Comparison of ENCODE assay signal across 8 cellular contexts in genomic region chr20:32358883-32359632, GRCh38. TPM values are rescaled to one million over a fixed set of nuclear protein-coding genes. Genes with fewer than 3 reads are reported as not detected.
A peak's percentile ranks its signal among the peaks of the same experiment; 100 is the strongest.
DNase-seq lines count a peak whose midpoint lies in the region; ATAC-seq and TF ChIP-seq lines count a peak whose summit lies in the region.

No MANE protein-coding gene starts in this region.

- H3K27ac Mint-ChIP-seq in naive thymus-derived CD4-positive, alpha-beta T cell: peak overlapping the region; percentile 86 to 97 (median 93)

- peak overlapping the region; percentile 55 for H3K27ac ChIP-seq in PC-3 (ENCODE audit: low read length)
- H3K27ac ChIP-seq in naive thymus-derived CD4-positive, alpha-beta T cell (ENCODE audit: low read depth, low read length): peak overlapping the region; percentile 98

- peaks cover 53% of the 10 kb centered on the region for H3K79me2 ChIP-seq in PC-3 (ENCODE audit: low read length)

- H3K27me3 ChIP-seq in PC-3 (ENCODE audit: low read length): no peaks in the 10 kb centered on the region
- H3K27me3 ChIP-seq in naive thymus-derived CD4-positive, alpha-beta T cell (ENCODE audit: control insufficient read depth in 2 of 2, insufficient read depth in 2 of 2, low read length in 2 of 2): no peaks in the 10 kb centered on the region

- H3K4me3 ChIP-seq in PC-3 (ENCODE audit: low read length): peak overlapping the region; percentile 99
- peak overlapping the region; percentile 95 for H3K4me3 ChIP-seq in naive thymus-derived CD4-positive, alpha-beta T cell (ENCODE audit: low read length)

- H3K9me2 ChIP-seq in PC-3 (replicated peaks; ENCODE audit: low read length): no peaks in the 10 kb centered on the region

- H3K9me3 Mint-ChIP-seq in naive thymus-derived CD4-positive, alpha-beta T cell: no peaks in the 10 kb centered on the region

- H3K9me3 ChIP-seq in PC-3 (ENCODE audit: low read length): no peaks in the 10 kb centered on the region
- H3K9me3 ChIP-seq in naive thymus-derived CD4-positive, alpha-beta T cell (ENCODE audit: control insufficient read depth in 2 of 3, low read length in 3 of 3): no peaks in the 10 kb centered on the region

- CTCF ChIA-PET in PC-3 (lab: Charles Lee): interaction anchor here (0.5 to 0.6 kb wide), 2 partner anchors 106 to 145 kb away, joined by 4 read pairs; no protein-coding TSS in a partner anchor
- CTCF ChIA-PET in naive thymus-derived CD4-positive, alpha-beta T cell (lab: Charles Lee): interaction anchor here (0.5 to 0.7 kb wide), 3 partner anchors 8 to 334 kb away, joined by 3 read pairs; no protein-coding TSS in a partner anchor

- POLR2A ChIA-PET in PC-3 (lab: Charles Lee; ENCODE audit: unreplicated experiment): interaction anchor here (0.5 kb wide), 1 partner anchor 14 kb away, joined by 6 read pairs; no protein-coding TSS in a partner anchor
- POLR2A ChIA-PET in naive thymus-derived CD4-positive, alpha-beta T cell (lab: Charles Lee): interaction anchor here (0.6 to 2.9 kb wide), 19 partner anchors 15 to 178 kb away, joined by 3 to 17 read pairs (median 4); no protein-coding TSS in a partner anchor

- peaks cover 50% of the 10 kb centered on the region for H4K20me1 ChIP-seq in PC-3 (ENCODE audit: low read length)

- no peaks in the 10 kb centered on the region for H3K27me3 Mint-ChIP-seq in naive thymus-derived CD4-positive, alpha-beta T cell

- H2AFZ ChIP-seq in PC-3 (ENCODE audit: low read length): peak overlapping the region; percentile 71

- peak overlapping the region; percentile 87 to 95 (median 94) for H3K4me3 Mint-ChIP-seq in naive thymus-derived CD4-positive, alpha-beta T cell

- peak overlapping the region; percentile 95 for H3K4me2 ChIP-seq in PC-3 (ENCODE audit: low read length)

- H3K4me1 Mint-ChIP-seq in naive thymus-derived CD4-positive, alpha-beta T cell: peaks cover 46 to 74% (median 55%) of the 10 kb centered on the region in 7 donors

- peak overlapping the region; percentile 79 for H3K9ac ChIP-seq in PC-3 (ENCODE audit: low read length)

- H3K36me3 Mint-ChIP-seq in naive thymus-derived CD4-positive, alpha-beta T cell: peaks cover 0 to 8% (median 0%) of the 10 kb centered on the region in 5 donors

- BruUV-seq in PC-3 (replicated peaks; lab: Mats Ljungman, UMichigan): TSS peak; percentile 57

- intact Hi-C loops in PC-3 (cut with micrococcal nuclease): loop anchor here (2.0 to 10.0 kb wide), 2 partner anchors 16 to 154 kb away; partner anchors contain the start of genes PLAGL2 and POFUT1
- intact Hi-C loops in naive thymus-derived CD4-positive, alpha-beta T cell (cut with micrococcal nuclease): loop anchor here (1.0 to 5.0 kb wide), 21 partner anchors 22 to 1943 kb away; partner anchors contain the start of genes EIF2S2 (in 2 of the 2), KIF3B (in 2 of the 2), PLAGL2 (in 2 of the 2) and POFUT1 (in 2 of the 2)

- peaks cover 47% of the 10 kb centered on the region for H3K4me1 ChIP-seq in PC-3 (ENCODE audit: insufficient read depth, low read length)
- H3K4me1 ChIP-seq in naive thymus-derived CD4-positive, alpha-beta T cell (ENCODE audit: control insufficient read depth in 2 of 2, insufficient read depth in 2 of 2, low read length in 2 of 2): peaks cover 15 to 36% of the 10 kb centered on the region in 2 donors

- DNase-seq in GDM1 (lab: John Stamatoyannopoulos, UW) (peak; percentile 31), PC-3 (peak; percentile 63), activated T-helper 1 cell treated with Interleukin-2 at 50 U/mL for 16 hours (ENCODE audit: low read depth) (peak; percentile 58), fibroblast of gingiva (ENCODE audit: low read depth) (peak; percentile 54)
- DNase-seq in naive thymus-derived CD4-positive, alpha-beta T cell: peak; percentile 57 to 85 (median 68)
- DNase-seq in stimulated activated naive CD4-positive, alpha-beta T cell (lab: John Stamatoyannopoulos, UW): peak; percentile 46 to 80 (median 74)

- peaks cover 8% of the 10 kb centered on the region for H3F3A ChIP-seq in PC-3 (ENCODE audit: low read length, unreplicated experiment)

- no peaks in the 10 kb centered on the region for H3K36me3 ChIP-seq in PC-3 (ENCODE audit: low read depth, low read length)
- no peaks in the 10 kb centered on the region for H3K36me3 ChIP-seq in naive thymus-derived CD4-positive, alpha-beta T cell (ENCODE audit: control insufficient read depth in 2 of 3, insufficient read depth in 3 of 3, low read length in 3 of 3)

- no peak for TF ChIP-seq CTCF in PC-3 (conservative IDR thresholded peaks at IDR 0.05; ENCODE audit: low read depth, low read length)

- peak; percentile 23 for ATAC-seq in HG03159 (IDR thresholded peaks at IDR 0.05; ENCODE audit: unreplicated experiment)
- ATAC-seq in PC-3: peak; percentile 19
- peak; percentile 58 for ATAC-seq in naive thymus-derived CD4-positive, alpha-beta T cell
- ATAC-seq in GM18873 (IDR thresholded peaks at IDR 0.05; ENCODE audit: low FRiP score, unreplicated experiment): no peak

RNA-seq across cellular contexts. Expression of gene ASXL1, which starts 0.9 kb away (rescaled TPM):
- total RNA-seq in PC-3 (2014; rRNA removed): 42.8 and 60.7 TPM in 2 replicates
- total RNA-seq in naive thymus-derived CD4-positive, alpha-beta T cell: 100 to 1,000 TPM; 106 to 200 (median 158) TPM
- 10 to 100 TPM; 14.7 to 18.8 TPM for polyA plus RNA-seq in naive thymus-derived CD4-positive, alpha-beta T cell
